In the genomic region with DNA sequence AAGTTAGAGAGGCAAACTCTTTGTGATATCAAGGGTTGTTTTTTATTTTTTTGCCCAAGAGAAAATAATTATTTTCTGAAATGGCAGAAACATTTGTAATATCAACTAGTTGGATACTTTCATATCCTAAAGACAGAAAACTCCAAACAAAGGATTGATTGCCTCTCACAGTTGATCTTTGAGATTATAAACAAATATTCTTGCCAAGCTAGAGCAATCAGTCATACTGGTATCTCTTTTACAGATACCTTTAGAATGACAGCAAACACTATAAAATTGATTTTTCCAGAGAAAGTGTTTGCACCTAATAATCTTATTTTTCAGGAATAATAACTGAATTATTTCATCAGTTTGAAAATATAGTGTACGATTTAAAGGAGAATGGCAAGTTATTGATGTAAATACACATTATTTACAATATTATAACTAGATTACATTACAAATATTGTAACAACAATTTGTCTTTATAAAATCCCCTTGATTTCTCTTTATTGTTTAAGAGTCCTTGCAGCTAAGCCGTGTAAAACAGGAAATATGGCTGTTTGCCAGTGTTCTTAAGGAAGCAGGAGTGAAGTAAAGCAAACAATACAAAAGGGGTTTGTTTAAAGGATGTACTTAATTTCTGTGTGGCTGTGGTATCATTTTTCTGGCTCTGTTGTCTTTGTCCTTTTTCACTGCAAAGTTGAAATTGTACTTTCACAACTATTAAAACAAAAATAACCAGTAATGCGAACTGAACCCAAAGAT, we compare ENCODE assay signal across 8 cellular contexts. TPM values are rescaled to one million over a fixed set of nuclear protein-coding genes. Genes with fewer than 3 reads are reported as not detected.
DNase-seq lines count a peak whose midpoint lies in the region; ATAC-seq lines count a peak whose summit lies in the region.

No MANE protein-coding gene starts in this region.

- DNase-seq in AML-193 (lab: John Stamatoyannopoulos, UW), result peak; percentile 29 to 30
- DNase-seq in M059J (ENCODE audit: low read depth), result peak; percentile 67
- peak; percentile 70 for DNase-seq in amniotic epithelial cell (ENCODE audit: low read depth)
- DNase-seq in kidney tubule cell (ENCODE audit: low spot score), result peak; percentile 61
- DNase-seq in activated CD4-positive, alpha-beta T cell treated with anti-CD3 and anti-CD28 coated beads, Interleukin-2, amount 50 U/mL, for 48 hours, result no peak
- DNase-seq in stimulated activated CD4-positive, alpha-beta T cell treated with anti-CD3 and anti-CD28 coated beads, Interleukin-4, amount 100 ng/mL, for 24 hours, result no peak
- DNase-seq in ecto neural progenitor cell (ENCODE audit: low spot score), result no peak

- no peak for ATAC-seq in HG03460 (IDR thresholded peaks at IDR 0.05; ENCODE audit: unreplicated experiment)

RNA-seq across cellular contexts. Expression of gene MAPK8, which starts 58.4 kb away (rescaled TPM):
- total RNA-seq in M059J (2014; rRNA removed; shearing (Covaris generic)), result 114 and 149 TPM in 2 replicates

Comparison
In these comparisons a context has a peak if more than half of its experiments do, and no peak if none do; other contexts are left out.
1. DNase-seq: peak in AML-193 (2 of 2), M059J (single experiment), amniotic epithelial cell (single experiment) and kidney tubule cell (single experiment); none in activated CD4-positive, alpha-beta T cell treated with anti-CD3 and anti-CD28 coated beads, Interleukin-2, amount 50 U/mL, for 48 hours (0 of 2), stimulated activated CD4-positive, alpha-beta T cell treated with anti-CD3 and anti-CD28 coated beads, Interleukin-4, amount 100 ng/mL, for 24 hours (single experiment) and ecto neural progenitor cell (single experiment).